Comparison of ENCODE assay signal across 31 cellular contexts in the genomic region with DNA sequence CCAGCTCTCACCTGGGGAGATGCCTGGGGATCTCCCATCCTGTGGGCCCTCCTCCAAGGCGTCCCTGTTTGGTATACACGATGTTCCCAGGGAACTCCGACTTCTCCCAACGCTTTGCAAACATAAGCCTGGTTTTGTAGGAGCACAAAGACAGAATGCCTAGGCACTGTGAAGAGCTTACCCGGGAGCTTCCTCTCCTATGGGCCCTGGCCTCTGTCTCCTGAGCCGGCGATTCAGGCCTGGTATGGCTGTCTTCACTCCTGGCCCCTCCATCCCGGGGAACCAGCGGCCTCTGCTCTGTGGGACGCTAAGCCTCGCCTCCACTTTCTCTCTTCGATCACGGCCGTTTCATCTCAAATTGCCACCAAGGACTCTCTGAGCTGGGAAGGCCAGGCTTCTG. TPM values are rescaled to one million over a fixed set of nuclear protein-coding genes. Genes with fewer than 3 reads are reported as not detected.
"Had no signal": no experiment of that assay in that cellular context is flagged by ENCODE, and none has a peak within 500 bp of the region (broad histone marks: within the 10 kb centered on the region; RNA-seq: fewer than 3 reads in every experiment).

No MANE protein-coding gene starts in this region.

- H3K27me3 ChIP-seq: colonic mucosa, foreskin keratinocyte, heart left ventricle, hepatocyte, pancreas, tibial nerve, upper lobe of left lung had no signal

- H3K4me3 ChIP-seq: colonic mucosa, esophagus muscularis mucosa, gastroesophageal sphincter, heart left ventricle, hepatocyte, left lung, lower lobe of right lung, pancreas, skin epidermis, thoracic aorta, tibial nerve, upper lobe of left lung had no signal

- H3K9me3 ChIP-seq: colonic mucosa, pancreas had no signal

- H3K27me3 Mint-ChIP-seq: progenitor cell of endocrine pancreas; stimulated activated naive B cell treated with anti-CD40 and anti-IgM and Interleukin-4, amounts not matched to agents 10 μg/mL and 1 μg/mL and 100 μg/mL, for 72 hours; stimulated activated naive CD8-positive, alpha-beta T cell treated with anti-CD3 and anti-CD28 coated beads, Interleukin-15, Interleukin-2, amounts not matched to agents 100 ng/mL and 50 ng/mL, for 24 hours had no signal

- H3K4me3 Mint-ChIP-seq: dendritic cell treated with granulocyte-macrophage colony-stimulating factor and Interleukin-4, amounts not matched to agents 40 ng/mL and 50 ng/mL, for 4 days; naive thymus-derived CD8-positive, alpha-beta T cell; nephron progenitor cell; stimulated activated naive B cell treated with anti-CD40 and anti-IgM and Interleukin-4, amounts not matched to agents 10 μg/mL and 1 μg/mL and 100 μg/mL, for 72 hours; stimulated activated naive CD8-positive, alpha-beta T cell treated with anti-CD3 and anti-CD28 coated beads, Interleukin-15, Interleukin-2, amounts not matched to agents 100 ng/mL and 50 ng/mL, for 24 hours had no signal

- H3K4me1 Mint-ChIP-seq: nephron progenitor cell had no signal

- DNase-seq: colonic mucosa; effector memory CD4-positive, alpha-beta T cell; foreskin keratinocyte; left cardiac atrium; naive thymus-derived CD8-positive, alpha-beta T cell; nephron progenitor cell; occipital lobe; stimulated activated CD4-positive, alpha-beta T cell treated with anti-CD3 and anti-CD28 coated beads, Interleukin-15, amount 100 ng/mL, for 24 hours; stimulated activated CD4-positive, alpha-beta T cell treated with anti-CD3 and anti-CD28 coated beads, Interleukin-2, amount 100 ng/mL, for 48 hours; stimulated activated naive B cell treated with anti-CD40 and anti-IgM and Interleukin-4, amounts not matched to agents 10 μg/mL and 1 μg/mL and 100 μg/mL, for 72 hours; upper lobe of left lung had no signal

- H3K4me2 ChIP-seq: hepatocyte had no signal

- H2AFZ ChIP-seq: hepatocyte had no signal

- H3K36me3 ChIP-seq: colonic mucosa, esophagus muscularis mucosa, gastroesophageal sphincter, heart left ventricle, left lung, lower lobe of right lung, pancreas, thoracic aorta, tibial nerve, upper lobe of left lung had no signal

- H3K27ac Mint-ChIP-seq: dendritic cell treated with granulocyte-macrophage colony-stimulating factor and Interleukin-4, amounts not matched to agents 40 ng/mL and 50 ng/mL, for 4 days; naive thymus-derived CD8-positive, alpha-beta T cell; nephron progenitor cell; progenitor cell of endocrine pancreas; stimulated activated naive B cell treated with anti-CD40 and anti-IgM and Interleukin-4, amounts not matched to agents 10 μg/mL and 1 μg/mL and 100 μg/mL, for 72 hours; stimulated activated naive CD8-positive, alpha-beta T cell treated with anti-CD3 and anti-CD28 coated beads, Interleukin-15, Interleukin-2, amounts not matched to agents 100 ng/mL and 50 ng/mL, for 24 hours had no signal

- H3K4me1 ChIP-seq: colonic mucosa, foreskin keratinocyte, gastroesophageal sphincter, left lung, lower lobe of right lung, pancreas, tibial nerve, upper lobe of left lung had no signal

- H3K27ac ChIP-seq: colonic mucosa, esophagus muscularis mucosa, foreskin keratinocyte, gastroesophageal sphincter, heart left ventricle, hepatocyte, left lung, lower lobe of right lung, pancreas, skin epidermis, thoracic aorta, tibial nerve, upper lobe of left lung had no signal

RNA-seq across cellular contexts. Expression of a gene that starts 59.6 kb away (rescaled TPM):
- total RNA-seq: cerebellum; colonic mucosa; endothelial cell of umbilical vein; epithelial cell of proximal tubule; esophagus muscularis mucosa; fibroblast of lung; foreskin keratinocyte; gastroesophageal sphincter; heart left ventricle; hepatocyte; kidney epithelial cell; left cardiac atrium; left lung; lower lobe of right lung; mesenteric fat pad; myocyte; naive thymus-derived CD8-positive, alpha-beta T cell; occipital lobe; pancreas; progenitor cell of endocrine pancreas; thoracic aorta; tibial nerve; upper lobe of left lung had no signal
- polyA plus RNA-seq: endothelial cell of umbilical vein; fibroblast of lung; foreskin keratinocyte; heart left ventricle; hepatocyte; naive thymus-derived CD8-positive, alpha-beta T cell; pancreas had no signal
